Comparison of ENCODE assay signal across 8 cellular contexts in genomic region chr14:22955702-22956575, GRCh38. TPM values are rescaled to one million over a fixed set of nuclear protein-coding genes. Genes with fewer than 3 reads are reported as not detected.
DNase-seq lines count a peak whose midpoint lies in the region; FAIRE-seq and TF ChIP-seq lines count a peak whose summit lies in the region.

No MANE protein-coding gene starts in this region.

- TF ChIP-seq CTCF in PC-9 (conservative IDR thresholded peaks at IDR 0.05) (no peak), epithelial cell of esophagus (IDR thresholded peaks at IDR 0.05; ENCODE audit: insufficient read depth, low read depth, low read length, missing control alignments) (no peak), GM13977 (IDR thresholded peaks at IDR 0.05; ENCODE audit: extremely low read depth, insufficient read depth, missing control alignments) (no peak)

- intact Hi-C loops in PC-9 (cut with micrococcal nuclease; ENCODE audit: unreplicated experiment) = no loop called here

- H2AFZ ChIP-seq in PC-9 (peak overlapping the region; percentile 81), neuron (ENCODE audit: low read depth, low read length) (peak overlapping the region; percentile 98)

- peaks cover 0 to 19% (median 7%) of the 10 kb centered on the region in 3 donors for H3K36me3 Mint-ChIP-seq in CD8-positive, alpha-beta memory T cell

- DNase-seq in CD8-positive, alpha-beta memory T cell = no peak
- DNase-seq in PC-9 = peak; percentile 28 to 79
- peak; percentile 89 for DNase-seq in epithelial cell of esophagus (ENCODE audit: low read depth)
- no peak for DNase-seq in NCI-H128 (lab: John Stamatoyannopoulos, UW; ENCODE audit: unreplicated experiment)
- DNase-seq in GM12892 (ENCODE audit: insufficient read length) = no peak
- DNase-seq in GM13977 (ENCODE audit: low spot score) = no peak
- DNase-seq in retina = no peak

- H3K9me3 Mint-ChIP-seq in CD8-positive, alpha-beta memory T cell = no peaks in the 10 kb centered on the region

- no peaks in the 10 kb centered on the region for H3K36me3 ChIP-seq in CD8-positive, alpha-beta memory T cell (ENCODE audit: insufficient read depth, low read length)
- no peaks in the 10 kb centered on the region for H3K36me3 ChIP-seq in PC-9 (ENCODE audit: low read depth)
- H3K36me3 ChIP-seq in neuron (ENCODE audit: insufficient read depth, low read length) = peaks cover 20% of the 10 kb centered on the region

- POLR2A ChIA-PET in CD8-positive, alpha-beta memory T cell (lab: Charles Lee) = interaction anchor here (1.0 to 1.4 kb wide), 6 partner anchors 17 to 365 kb away, joined by 3 to 6 read pairs (median 4); partner anchors contain the start of genes AJUBA, PRMT5 and RBM23
- POLR2A ChIA-PET in PC-9 (lab: Charles Lee; ENCODE audit: unreplicated experiment) = interaction anchor here (0.6 to 0.7 kb wide), 4 partner anchors 12 to 1446 kb away, joined by 4 to 12 read pairs (median 5); no protein-coding TSS in a partner anchor

- H3K27ac ChIP-seq in CD8-positive, alpha-beta memory T cell (ENCODE audit: low read depth, low read length) = peak overlapping the region; percentile 84
- H3K27ac ChIP-seq in PC-9 = peak overlapping the region; percentile 66

- no peaks in the 10 kb centered on the region for H4K20me1 ChIP-seq in PC-9 (ENCODE audit: insufficient read depth)

- H3K4me1 Mint-ChIP-seq in CD8-positive, alpha-beta memory T cell = peaks cover 14 to 24% (median 17%) of the 10 kb centered on the region in 3 donors

- in situ Hi-C loops in GM13977 (cut with MboI; ENCODE audit: low pct_unique_long_range_greater_than_20kb, low sequenced_read_pairs, unreplicated experiment) = no loop called here

- peak overlapping the region; percentile 67 to 97 (median 90) for H3K27ac Mint-ChIP-seq in CD8-positive, alpha-beta memory T cell

- CTCF ChIA-PET in CD8-positive, alpha-beta memory T cell (lab: Charles Lee) = interaction anchor here (0.5 to 3.4 kb wide), 17 partner anchors 10 to 122 kb away, joined by 3 to 15 read pairs (median 5); partner anchors contain the start of genes AJUBA, LRP10, PRMT5 and RBM23
- CTCF ChIA-PET in PC-9 (lab: Charles Lee) = interaction anchor here (0.6 to 1.8 kb wide), 8 partner anchors 18 to 109 kb away, joined by 3 to 12 read pairs (median 6); partner anchors contain the start of gene PRMT5

- H3K9me2 ChIP-seq in PC-9 (ENCODE audit: insufficient read depth) = no peaks in the 10 kb centered on the region

- H3K79me2 ChIP-seq in PC-9 (ENCODE audit: low read depth) = no peaks in the 10 kb centered on the region; the same call in 1 of the 2 replicates

- H3K4me3 Mint-ChIP-seq in CD8-positive, alpha-beta memory T cell = peak overlapping the region; percentile 89 to 96 (median 91)

- H3K27me3 Mint-ChIP-seq in CD8-positive, alpha-beta memory T cell = no peaks in the 10 kb centered on the region

- peak overlapping the region; percentile 87 for H3K4me3 ChIP-seq in CD8-positive, alpha-beta memory T cell (ENCODE audit: low read length)
- H3K4me3 ChIP-seq in PC-9 (peak overlapping the region; percentile 70), epithelial cell of esophagus (ENCODE audit: low read length) (peak overlapping the region; percentile 71), neuron (ENCODE audit: low read length) (peak overlapping the region; percentile 54)

- H3F3A ChIP-seq in PC-9 (ENCODE audit: insufficient read depth, low read depth) = peaks cover 10% of the 10 kb centered on the region; the same call in 1 of the 2 replicates

- no peak for TF ChIP-seq POLR2A in GM12892 (IDR thresholded peaks at IDR 0.05; ENCODE audit: low read depth, low read length)

- H3K4me1 ChIP-seq in CD8-positive, alpha-beta memory T cell (ENCODE audit: insufficient read depth, low read length) = peaks cover 19% of the 10 kb centered on the region
- peaks cover 16% of the 10 kb centered on the region for H3K4me1 ChIP-seq in PC-9 (replicated peaks; ENCODE audit: insufficient read depth)
- peaks cover 11% of the 10 kb centered on the region for H3K4me1 ChIP-seq in neuron (ENCODE audit: insufficient read depth, low read length)

- no peak for FAIRE-seq in GM12892 (lab: Jason Lieb, UNC)

- H3K9me3 ChIP-seq in CD8-positive, alpha-beta memory T cell (ENCODE audit: low read length) = no peaks in the 10 kb centered on the region
- H3K9me3 ChIP-seq in PC-9 (ENCODE audit: insufficient read depth, low read depth) (no peaks in the 10 kb centered on the region), neuron (ENCODE audit: low read length) (no peaks in the 10 kb centered on the region)

- H3K4me2 ChIP-seq in PC-9 = peak overlapping the region; percentile 92

- no TSS peak for BruUV-seq in PC-9 (replicated peaks; lab: Mats Ljungman, UMichigan)

- H3K27me3 ChIP-seq in CD8-positive, alpha-beta memory T cell (ENCODE audit: insufficient read depth, low read length, poor library complexity, severe bottlenecking) = no peaks in the 10 kb centered on the region
- H3K27me3 ChIP-seq in PC-9 (ENCODE audit: insufficient read depth, low read depth) (no peaks in the 10 kb centered on the region), neuron (ENCODE audit: insufficient read depth, low read length) (no peaks in the 10 kb centered on the region)

RNA-seq across cellular contexts. Expression of gene HAUS4, which starts 1.0 kb away (rescaled TPM):
- total RNA-seq in CD8-positive, alpha-beta memory T cell = 10 to 100 TPM; 43.3 to 48.3 TPM
- polyA plus RNA-seq in CD8-positive, alpha-beta memory T cell = 24.6 TPM
- total RNA-seq in PC-9 (2021) = 23.1 and 36.0 TPM in 2 replicates
- polyA plus RNA-seq in GM12892 (2012; ENCODE audit: missing spikeins) = 63.8 TPM

RNA-seq across cellular contexts. Expression of gene AJUBA, which starts 26.4 kb away (rescaled TPM):
- total RNA-seq in CD8-positive, alpha-beta memory T cell = 1 to 10 TPM in 1 of 2 experiments, under 1 TPM in 1; 0.90 to 1.2 TPM
- polyA plus RNA-seq in CD8-positive, alpha-beta memory T cell = 0.64 TPM
- 37.4 and 42.6 TPM in 2 replicates for total RNA-seq in PC-9 (2021)
- polyA plus RNA-seq in GM12892 (2012; ENCODE audit: missing spikeins) = 2.3 TPM

RNA-seq across cellular contexts. Expression of gene PRMT5, which starts 26.8 kb away (rescaled TPM):
- 100 to 1,000 TPM; 191 to 200 TPM for total RNA-seq in CD8-positive, alpha-beta memory T cell
- polyA plus RNA-seq in CD8-positive, alpha-beta memory T cell = 41.3 TPM
- total RNA-seq in PC-9 (2021) = 58.6 and 73.2 TPM in 2 replicates
- 80.7 TPM for polyA plus RNA-seq in GM12892 (2012; ENCODE audit: missing spikeins)

RNA-seq across cellular contexts. Expression of gene RBM23, which starts 37.0 kb away (rescaled TPM):
- 10 to 100 TPM; 83.6 to 88.8 TPM for total RNA-seq in CD8-positive, alpha-beta memory T cell
- polyA plus RNA-seq in CD8-positive, alpha-beta memory T cell = 50.3 TPM
- total RNA-seq in PC-9 (2021) = 68.7 and 76.5 TPM in 2 replicates
- polyA plus RNA-seq in GM12892 (2012; ENCODE audit: missing spikeins) = 30.0 TPM

RNA-seq across cellular contexts. Expression of gene C14orf93, which starts 54.0 kb away (rescaled TPM):
- total RNA-seq in CD8-positive, alpha-beta memory T cell = 1 to 10 TPM; 7.5 to 8.3 TPM
- polyA plus RNA-seq in CD8-positive, alpha-beta memory T cell = 5.8 TPM
- 13.3 and 13.9 TPM in 2 replicates for total RNA-seq in PC-9 (2021)
- polyA plus RNA-seq in GM12892 (2012; ENCODE audit: missing spikeins) = 4.6 TPM

Comparison
In these comparisons a context has a peak if more than half of its experiments do, and no peak if none do; other contexts are left out.
1. DNase-seq: peak in PC-9 (2 of 2) and epithelial cell of esophagus (single experiment); none in CD8-positive, alpha-beta memory T cell (0 of 5), NCI-H128 (single experiment), GM12892 (single experiment), GM13977 (single experiment) and retina (single experiment).
2. RNA of gene AJUBA, which starts 26.4 kb away (total RNA-seq): 37.4 to 42.6 TPM in PC-9; 0.90 to 1.2 TPM in CD8-positive, alpha-beta memory T cell; every median in the first group is over 10 times any median in the second.
3. Peak in every context shown above with its lines, with median percentiles within 50 percentile points of each other: H3K4me3 ChIP-seq.